In genomic region chr11:59758638-59759037, GRCh38 we compare ENCODE assay signal across 21 cellular contexts. TPM values are rescaled to one million over a fixed set of nuclear protein-coding genes. Genes with fewer than 3 reads are reported as not detected.
DNase-seq lines count a peak whose midpoint lies in the region; ATAC-seq, FAIRE-seq and TF ChIP-seq lines count a peak whose summit lies in the region.
"Had no signal": no experiment of that assay in that cellular context is flagged by ENCODE, and none has a peak within 500 bp of the region (broad histone marks: within the 10 kb centered on the region; RNA-seq: fewer than 3 reads in every experiment).

No MANE protein-coding gene starts in this region.

- H4K91ac ChIP-seq in trophoblast cell (ENCODE audit: low read depth, low read length) = no peak overlapping the region

- ATAC-seq in HepG2 (no peak), right lobe of liver (no peak)

- no peak overlapping the region for H4K12ac ChIP-seq in trophoblast cell (ENCODE audit: low read depth, low read length)

- peak overlapping the region; percentile 28 for H3K4ac ChIP-seq in trophoblast cell (ENCODE audit: low read depth, low read length)

- WGBS in HepG2 (ENCODE audit: low lambda C conversion rate) = 93% methylated on average over 2 of the region's 2 CpGs
- 78% methylated on average over 2 of the region's 2 CpGs for WGBS in right lobe of liver (ENCODE audit: insufficient coverage, low coverage, low lambda C conversion rate, missing lambda C conversion rate)
- no CpG with 5 or more reads among the region's 2 CpGs for WGBS in trophoblast cell (ENCODE audit: extremely low coverage, insufficient coverage, insufficient read length)

- no TSS peak for BruUV-seq in HepG2 (replicated peaks; lab: Mats Ljungman, UMichigan)
- no TSS peak for BruUV-seq in A673 (replicated peaks; lab: Mats Ljungman, UMichigan)

- H2AFZ ChIP-seq in HepG2 (ENCODE audit: low read length) = no peak overlapping the region
- no peak overlapping the region for H2AFZ ChIP-seq in trophoblast cell (ENCODE audit: insufficient read depth, low read length, poor library complexity)

- no peak overlapping the region for H2BK120ac ChIP-seq in trophoblast cell (ENCODE audit: insufficient read depth, low read length, poor library complexity)

- TF ChIP-seq POLR2A in HepG2 (IDR thresholded peaks at IDR 0.05; ENCODE audit: insufficient read depth in 1 of 2, low read depth in 2 of 2, low read length in 2 of 2) = no peak
- TF ChIP-seq POLR2A in right lobe of liver (IDR thresholded peaks at IDR 0.05) = no peak

- H2BK5ac ChIP-seq in trophoblast cell (ENCODE audit: low read depth, low read length, poor library complexity) = no peak overlapping the region

- no peak overlapping the region for H3K14ac ChIP-seq in trophoblast cell (ENCODE audit: low read length)

- peaks cover 0 to 4% of the 10 kb centered on the region in 2 experiments; a peak in 2 of 5 replicates for H3K36me3 ChIP-seq in HepG2 (replicated peaks in 1 of 2; ENCODE audit: control insufficient read depth in 1 of 2, insufficient read depth in 2 of 2, low read length in 2 of 2)
- no peaks in the 10 kb centered on the region for H3K36me3 ChIP-seq in right lobe of liver
- H3K36me3 ChIP-seq in kidney (ENCODE audit: control insufficient read depth in 1 of 2, insufficient read depth in 2 of 2, low read length in 2 of 2) = peaks cover 0 to 2% of the 10 kb centered on the region in 2 donors
- peaks cover 7 to 15% of the 10 kb centered on the region in 2 experiments for H3K36me3 ChIP-seq in trophoblast cell (ENCODE audit: control insufficient read depth in 1 of 2, insufficient read depth in 2 of 2, low read length in 2 of 2)
- H3K36me3 ChIP-seq in A673 (ENCODE audit: insufficient read depth, low read length, poor library complexity, severe bottlenecking) = no peaks in the 10 kb centered on the region
- H3K36me3 ChIP-seq: BE2C had no signal

- H3K4me3 ChIP-seq in HepG2 (replicated peaks in 1 of 3; ENCODE audit: insufficient read depth in 1 of 3, low read depth in 2 of 3, low read length in 3 of 3) (no peak overlapping the region), right lobe of liver (no peak overlapping the region), kidney (ENCODE audit: low read length in 2 of 2) (peak overlapping the region; percentile 14 to 95), trophoblast cell (ENCODE audit: low read depth, low read length) (no peak overlapping the region), A673 (ENCODE audit: low read depth, low read length, poor library complexity, severe bottlenecking) (no peak overlapping the region)

- H2AK5ac ChIP-seq in trophoblast cell (ENCODE audit: low read length) = no peak overlapping the region

- TF ChIP-seq EP300 in HepG2 (IDR thresholded peaks at IDR 0.05; ENCODE audit: low read depth in 2 of 2, low read length in 2 of 2) (no peak), HepG2 (CRISPR knock-in tag; IDR thresholded peaks at IDR 0.05; ENCODE audit: borderline replicate concordance) (no peak)

- no peak overlapping the region for H3K18ac ChIP-seq in trophoblast cell (ENCODE audit: low read length)

- H3K27me3 ChIP-seq in HepG2 (ENCODE audit: control insufficient read depth in 1 of 2, insufficient read depth in 2 of 2, low read length in 2 of 2) (no peaks in the 10 kb centered on the region; a peak in 1 of 5 replicates), right lobe of liver (no peaks in the 10 kb centered on the region), trophoblast cell (ENCODE audit: insufficient read depth, low read length) (no peaks in the 10 kb centered on the region), A673 (replicated peaks; ENCODE audit: insufficient read depth, low read depth, low read length, poor library complexity) (peaks cover 4% of the 10 kb centered on the region)

- H3K9me3 ChIP-seq in HepG2 (ENCODE audit: low read length) (no peaks in the 10 kb centered on the region), right lobe of liver (no peaks in the 10 kb centered on the region), kidney (ENCODE audit: control insufficient read depth in 1 of 2, low read length in 2 of 2) (no peaks in the 10 kb centered on the region), trophoblast cell (ENCODE audit: insufficient read depth, low read depth, low read length) (no peaks in the 10 kb centered on the region), A673 (ENCODE audit: low read depth, low read length, poor library complexity, severe bottlenecking) (no peaks in the 10 kb centered on the region)
- H3K9me3 ChIP-seq: BE2C had no signal

- intact Hi-C loops in HepG2 (cut with micrococcal nuclease; ENCODE audit: unreplicated experiment) (no loop called here), right lobe of liver (cut with DNase I) (no loop called here), kidney (cut with DNase I) (no loop called here), A673 (cut with micrococcal nuclease; ENCODE audit: unreplicated experiment) (no loop called here)

- H3K9ac ChIP-seq in HepG2 (ENCODE audit: insufficient read depth, low read depth, low read length) (no peak overlapping the region), kidney (ENCODE audit: low read length in 2 of 2) (no peak overlapping the region), trophoblast cell (ENCODE audit: low read length) (no peak overlapping the region)

- H2BK12ac ChIP-seq in trophoblast cell (ENCODE audit: low read length) = no peak overlapping the region

- H4K20me1 ChIP-seq in HepG2 (ENCODE audit: insufficient read depth, low read length) = no peaks in the 10 kb centered on the region

- CTCF ChIA-PET in HepG2 (lab: Yijun Ruan, JAX; ENCODE audit: low intra/inter-chr PET ratio, low total read pairs) = no interaction called here
- CTCF ChIA-PET in A673 (lab: Charles Lee) = no interaction called here

- DNase-seq in HepG2 (ENCODE audit: low spot score) = no peak
- no peak for DNase-seq in right lobe of liver
- no peak for DNase-seq in kidney
- DNase-seq in trophoblast cell = no peak
- no peak for DNase-seq in A673 (ENCODE audit: low spot score)
- no peak for DNase-seq in DMS53 (lab: John Stamatoyannopoulos, UW)
- no peak for DNase-seq in activated T-cell treated with anti-CD3 and anti-CD28 coated beads for 4 hours
- DNase-seq: ACHN; BE2C; C1 segment of cervical spinal cord; CD4-positive, CD25-positive, alpha-beta regulatory T cell; CD8-positive, alpha-beta memory T cell; COR-L47; DMS79; GDM1; H9 had no signal

- H3K4me2 ChIP-seq in HepG2 (ENCODE audit: low read depth, low read length) (no peak overlapping the region), trophoblast cell (ENCODE audit: low read length) (peak overlapping the region; percentile 6)

- no peak for TF ChIP-seq RAD21 in HepG2 (CRISPR knock-in tag; IDR thresholded peaks at IDR 0.05)

- in situ Hi-C loops in HepG2 (cut with HindIII; ENCODE audit: extremely low pct_ligation_motif_present, low pct_unique_long_range_greater_than_20kb) = loop anchor here (5.0 kb wide), 1 partner anchor 44 kb away; no protein-coding TSS in a partner anchor

- H3K79me2 ChIP-seq in HepG2 (ENCODE audit: insufficient read depth, low read length) (peaks cover 9% of the 10 kb centered on the region), trophoblast cell (ENCODE audit: control insufficient read depth, insufficient read depth, low read length, poor library complexity) (peaks cover 23% of the 10 kb centered on the region)

- H4K8ac ChIP-seq in trophoblast cell (ENCODE audit: low read depth, low read length) = no peak overlapping the region

- no peak overlapping the region for H3K23ac ChIP-seq in trophoblast cell (ENCODE audit: low read length)

- H3K79me1 ChIP-seq in trophoblast cell (ENCODE audit: low read length) = peaks cover 11% of the 10 kb centered on the region

- POLR2A ChIA-PET in HepG2 (lab: Yijun Ruan, JAX) (no interaction called here), A673 (lab: Charles Lee; ENCODE audit: low non-redundant PET) (no interaction called here)

- TF ChIP-seq CTCF in HepG2 (CRISPR knock-in tag; IDR thresholded peaks at IDR 0.05) (no peak), right lobe of liver (IDR thresholded peaks at IDR 0.05) (no peak), kidney (IDR thresholded peaks at IDR 0.05; ENCODE audit: borderline replicate concordance, extremely low read depth, insufficient read depth) (no peak), A673 (conservative IDR thresholded peaks at IDR 0.05; ENCODE audit: low read depth, low read length) (no peak)

- H3K27ac ChIP-seq in HepG2 (ENCODE audit: extremely low read length, insufficient read depth, low read length) (no peak overlapping the region), right lobe of liver (no peak overlapping the region), kidney (ENCODE audit: low read depth in 2 of 2, low read length in 2 of 2) (no peak overlapping the region), trophoblast cell (ENCODE audit: low read depth, low read length) (no peak overlapping the region), A673 (ENCODE audit: low read depth, low read length, poor library complexity, severe bottlenecking) (no peak overlapping the region)

- FAIRE-seq in HepG2 (lab: Jason Lieb, UNC) (no peak), kidney (lab: Jason Lieb, UNC) (no peak)
- FAIRE-seq: GM12892, GM18507, H1 had no signal

- H3K4me1 ChIP-seq in HepG2 (ENCODE audit: insufficient read depth, low read length) = peaks cover 37% of the 10 kb centered on the region
- no peaks in the 10 kb centered on the region for H3K4me1 ChIP-seq in right lobe of liver
- H3K4me1 ChIP-seq in kidney (ENCODE audit: control insufficient read depth in 1 of 2, insufficient read depth in 1 of 2, low read depth in 1 of 2, low read length in 2 of 2) = peaks cover 14 to 28% of the 10 kb centered on the region in 2 donors
- H3K4me1 ChIP-seq in trophoblast cell (ENCODE audit: control insufficient read depth in 1 of 2, insufficient read depth in 2 of 2, low read length in 2 of 2) = peaks cover 6 to 23% of the 10 kb centered on the region in 2 experiments
- H3K4me1 ChIP-seq in A673 (ENCODE audit: insufficient read depth, low read length, poor library complexity, severe bottlenecking) = peaks cover 5% of the 10 kb centered on the region
- H3K4me1 ChIP-seq: BE2C had no signal

RNA-seq across cellular contexts. Expression of gene STX3, which starts 3.5 kb away (rescaled TPM):
- total RNA-seq in HepG2 (2016; rRNA removed; fragmentation: Illumina TruSeq; extraction: Trizol) (24.0 and 28.7 TPM in 2 replicates), right lobe of liver (10 to 100 TPM in 3 of 6 experiments, 1 to 10 TPM in 3; 4.5 to 16.5 (median 8.6) TPM), kidney (43.2 TPM), A673 (2021) (10.1 and 16.0 TPM in 2 replicates)
- total RNA-seq in HepG2 (2016; cell fraction: cytosol; rRNA removed; fragmentation: Illumina TruSeq; extraction: Trizol; ENCODE audit: low read depth) = 23.0 and 26.0 TPM in 2 replicates
- 24.5 and 26.3 TPM in 2 replicates for total RNA-seq in HepG2 (2016; cell fraction: insoluble cytoplasmic fraction; rRNA removed; fragmentation: Illumina TruSeq; extraction: Trizol)
- total RNA-seq in HepG2 (2016; cell fraction: membrane; rRNA removed; fragmentation: Illumina TruSeq; extraction: Trizol) = 42.0 and 47.8 TPM in 2 replicates
- total RNA-seq in HepG2 (2016; cell fraction: nucleus; rRNA removed; fragmentation: Illumina TruSeq; extraction: Trizol) = 17.5 and 18.2 TPM in 2 replicates
- polyA plus RNA-seq in HepG2 (2011; rRNA removed) (16.5 TPM in 2 replicates), kidney (ENCODE audit: insufficient read depth, low read depth, low replicate concordance) (57.2 TPM)
- 13.4 and 17.9 TPM in 2 replicates for polyA plus RNA-seq in HepG2 (2011; cell fraction: cytosol; rRNA removed)
- 8.5 and 12.6 TPM in 2 replicates for polyA plus RNA-seq in HepG2 (2011; cell fraction: nucleus; rRNA removed)
- 13.7 and 18.7 TPM in 2 replicates for polyA plus RNA-seq in HepG2 (2012)
- 19.8 and 22.2 TPM in 2 replicates for polyA plus RNA-seq in HepG2 (2016; cell fraction: cytosol; fragmentation: Illumina TruSeq; extraction: Trizol; ENCODE audit: low read depth)
- polyA plus RNA-seq in HepG2 (2016; cell fraction: insoluble cytoplasmic fraction; fragmentation: Illumina TruSeq; extraction: Trizol; ENCODE audit: low read depth) = 23.0 and 25.9 TPM in 2 replicates
- polyA plus RNA-seq in HepG2 (2016; cell fraction: membrane; fragmentation: Illumina TruSeq; extraction: Trizol; ENCODE audit: low read depth) = 33.8 and 35.0 TPM in 2 replicates
- 20.1 and 21.2 TPM in 2 replicates for polyA plus RNA-seq in HepG2 (2016; cell fraction: nucleus; fragmentation: Illumina TruSeq; extraction: Trizol; ENCODE audit: insufficient read depth, low read depth)
- polyA minus RNA-seq in HepG2 (2011; rRNA and poly(A)+ RNA removed; ENCODE audit: low replicate concordance) = 10.1 and 18.3 TPM in 2 replicates
- polyA minus RNA-seq in HepG2 (2011; cell fraction: cytosol; rRNA and poly(A)+ RNA removed) = 11.6 and 11.8 TPM in 2 replicates
- polyA minus RNA-seq in HepG2 (2011; cell fraction: nucleus; rRNA and poly(A)+ RNA removed) = 22.5 and 23.2 TPM in 2 replicates
- polyA plus RNA-seq in trophoblast cell (2013) = 90.1 and 92.6 TPM in 2 replicates

RNA-seq across cellular contexts. Expression of gene OR10V1, which starts 45.0 kb away (rescaled TPM):
- total RNA-seq in HepG2 (2016; rRNA removed; fragmentation: Illumina TruSeq; extraction: Trizol) (not detected in 2 replicates), right lobe of liver (not detected), kidney (not detected), A673 (2021) (not detected in 2 replicates)
- total RNA-seq in HepG2 (2016; cell fraction: cytosol; rRNA removed; fragmentation: Illumina TruSeq; extraction: Trizol; ENCODE audit: low read depth) = not detected in 2 replicates
- not detected in 2 replicates for total RNA-seq in HepG2 (2016; cell fraction: insoluble cytoplasmic fraction; rRNA removed; fragmentation: Illumina TruSeq; extraction: Trizol)
- total RNA-seq in HepG2 (2016; cell fraction: membrane; rRNA removed; fragmentation: Illumina TruSeq; extraction: Trizol) = not detected in 2 replicates
- not detected in 2 replicates for total RNA-seq in HepG2 (2016; cell fraction: nucleus; rRNA removed; fragmentation: Illumina TruSeq; extraction: Trizol)
- polyA plus RNA-seq in HepG2 (2011; rRNA removed) (not detected in 2 replicates), kidney (ENCODE audit: insufficient read depth, low read depth, low replicate concordance) (not detected)
- polyA plus RNA-seq in HepG2 (2011; cell fraction: cytosol; rRNA removed) = not detected in 2 replicates
- not detected in 2 replicates for polyA plus RNA-seq in HepG2 (2011; cell fraction: nucleus; rRNA removed)
- not detected in 2 replicates for polyA plus RNA-seq in HepG2 (2012)
- polyA plus RNA-seq in HepG2 (2016; cell fraction: cytosol; fragmentation: Illumina TruSeq; extraction: Trizol; ENCODE audit: low read depth) = not detected in 2 replicates
- not detected in 2 replicates for polyA plus RNA-seq in HepG2 (2016; cell fraction: insoluble cytoplasmic fraction; fragmentation: Illumina TruSeq; extraction: Trizol; ENCODE audit: low read depth)
- polyA plus RNA-seq in HepG2 (2016; cell fraction: membrane; fragmentation: Illumina TruSeq; extraction: Trizol; ENCODE audit: low read depth) = not detected in 2 replicates
- not detected in 2 replicates for polyA plus RNA-seq in HepG2 (2016; cell fraction: nucleus; fragmentation: Illumina TruSeq; extraction: Trizol; ENCODE audit: insufficient read depth, low read depth)
- not detected in 2 replicates for polyA minus RNA-seq in HepG2 (2011; rRNA and poly(A)+ RNA removed; ENCODE audit: low replicate concordance)
- polyA minus RNA-seq in HepG2 (2011; cell fraction: cytosol; rRNA and poly(A)+ RNA removed) = not detected in 2 replicates
- not detected in 2 replicates for polyA minus RNA-seq in HepG2 (2011; cell fraction: nucleus; rRNA and poly(A)+ RNA removed)
- polyA plus RNA-seq in trophoblast cell (2013) = not detected in 2 replicates
- total RNA-seq: A172; CD4-positive, CD25-positive, alpha-beta regulatory T cell; CD8-positive, alpha-beta memory T cell; Daoy; H1; H9 had no signal
- polyA plus RNA-seq: CD4-positive, CD25-positive, alpha-beta regulatory T cell; CD8-positive, alpha-beta memory T cell; H1 had no signal

RNA-seq across cellular contexts. Expression of gene MRPL16, which starts 51.9 kb away (rescaled TPM):
- total RNA-seq in HepG2 (2016; rRNA removed; fragmentation: Illumina TruSeq; extraction: Trizol) = 62.6 and 77.8 TPM in 2 replicates
- 11.5 and 12.8 TPM in 2 replicates for total RNA-seq in HepG2 (2016; cell fraction: cytosol; rRNA removed; fragmentation: Illumina TruSeq; extraction: Trizol; ENCODE audit: low read depth)
- total RNA-seq in HepG2 (2016; cell fraction: insoluble cytoplasmic fraction; rRNA removed; fragmentation: Illumina TruSeq; extraction: Trizol) = 61.8 and 70.6 TPM in 2 replicates
- 18.4 and 22.8 TPM in 2 replicates for total RNA-seq in HepG2 (2016; cell fraction: membrane; rRNA removed; fragmentation: Illumina TruSeq; extraction: Trizol)
- total RNA-seq in HepG2 (2016; cell fraction: nucleus; rRNA removed; fragmentation: Illumina TruSeq; extraction: Trizol) = 22.3 and 22.5 TPM in 2 replicates
- polyA plus RNA-seq in HepG2 (2011; rRNA removed) = 40.3 and 45.3 TPM in 2 replicates
- 43.5 and 47.2 TPM in 2 replicates for polyA plus RNA-seq in HepG2 (2011; cell fraction: cytosol; rRNA removed)
- 18.7 and 25.3 TPM in 2 replicates for polyA plus RNA-seq in HepG2 (2011; cell fraction: nucleus; rRNA removed)
- polyA plus RNA-seq in HepG2 (2012) = 34.1 and 37.3 TPM in 2 replicates
- 11.0 and 12.9 TPM in 2 replicates for polyA plus RNA-seq in HepG2 (2016; cell fraction: cytosol; fragmentation: Illumina TruSeq; extraction: Trizol; ENCODE audit: low read depth)
- 87.0 and 90.8 TPM in 2 replicates for polyA plus RNA-seq in HepG2 (2016; cell fraction: insoluble cytoplasmic fraction; fragmentation: Illumina TruSeq; extraction: Trizol; ENCODE audit: low read depth)
- polyA plus RNA-seq in HepG2 (2016; cell fraction: membrane; fragmentation: Illumina TruSeq; extraction: Trizol; ENCODE audit: low read depth) = 17.3 and 18.6 TPM in 2 replicates
- polyA plus RNA-seq in HepG2 (2016; cell fraction: nucleus; fragmentation: Illumina TruSeq; extraction: Trizol; ENCODE audit: insufficient read depth, low read depth) = 42.7 and 48.9 TPM in 2 replicates
- 14.8 and 31.8 TPM in 2 replicates for polyA minus RNA-seq in HepG2 (2011; rRNA and poly(A)+ RNA removed; ENCODE audit: low replicate concordance)
- polyA minus RNA-seq in HepG2 (2011; cell fraction: cytosol; rRNA and poly(A)+ RNA removed) = 9.6 and 12.4 TPM in 2 replicates
- polyA minus RNA-seq in HepG2 (2011; cell fraction: nucleus; rRNA and poly(A)+ RNA removed) = 14.7 and 14.8 TPM in 2 replicates
- 10 to 100 TPM; 30.6 to 48.3 (median 37.3) TPM for total RNA-seq in right lobe of liver
- total RNA-seq in kidney = 38.0 TPM
- 109 TPM for polyA plus RNA-seq in kidney (ENCODE audit: insufficient read depth, low read depth, low replicate concordance)
- polyA plus RNA-seq in trophoblast cell (2013) = 23.6 and 25.0 TPM in 2 replicates
- total RNA-seq in A673 (2021) = 53.4 and 57.5 TPM in 2 replicates

Comparison
In these comparisons a context has a peak if more than half of its experiments do, and no peak if none do; other contexts are left out.
1. H3K4me3 ChIP-seq: peak in kidney (2 of 2); none in HepG2 (0 of 3), right lobe of liver (0 of 3), trophoblast cell (single experiment) and A673 (single experiment).